14 cellular contexts compared by ENCODE assay signal in the genomic region with DNA sequence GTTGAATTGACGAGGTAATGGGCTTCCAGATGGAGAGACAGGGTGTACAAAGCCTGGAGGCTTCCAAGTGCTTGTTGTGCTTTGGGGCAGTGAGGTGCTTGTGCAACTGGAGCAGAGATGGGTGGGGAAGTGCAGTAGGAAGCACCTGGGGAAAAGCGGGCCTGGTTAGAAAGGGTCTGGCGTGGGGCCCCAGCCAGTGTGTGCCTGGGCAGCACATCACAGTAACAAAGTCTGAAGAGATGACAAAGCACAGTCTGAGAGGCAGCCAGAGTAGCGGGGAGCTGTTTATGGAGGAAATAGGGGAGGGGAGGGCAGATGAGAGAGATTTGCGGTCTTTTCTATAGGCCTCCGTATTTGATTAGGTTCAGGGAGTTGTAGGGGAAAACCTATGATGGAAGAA. TPM values are rescaled to one million over a fixed set of nuclear protein-coding genes. Genes with fewer than 3 reads are reported as not detected.
A peak's percentile ranks its signal among the peaks of the same experiment; 100 is the strongest.
DNase-seq lines count a peak whose midpoint lies in the region; ATAC-seq, FAIRE-seq and TF ChIP-seq lines count a peak whose summit lies in the region.
"Had no signal": no experiment of that assay in that cellular context is flagged by ENCODE, and none has a peak within 500 bp of the region (broad histone marks: within the 10 kb centered on the region; RNA-seq: fewer than 3 reads in every experiment).

No MANE protein-coding gene starts in this region.

- peaks cover 62% of the 10 kb centered on the region for H3K4me1 Mint-ChIP-seq in activated CD4-positive, alpha-beta memory T cell treated with anti-CD3 and anti-CD28 coated beads for 36 hours (ENCODE audit: low read depth)
- peaks cover 5% of the 10 kb centered on the region for H3K4me1 Mint-ChIP-seq in endodermal cell
- peaks cover 45 to 60% of the 10 kb centered on the region in 2 donors for H3K4me1 Mint-ChIP-seq in stimulated activated naive B cell treated with anti-CD40 and anti-IgM and Interleukin-4, amounts not matched to agents 10 μg/mL and 1 μg/mL and 100 μg/mL, for 72 hours

- TF ChIP-seq CTCF in HepG2 (CRISPR knock-in tag; IDR thresholded peaks at IDR 0.05) (no peak), right lobe of liver (IDR thresholded peaks at IDR 0.05) (no peak), endodermal cell (conservative IDR thresholded peaks at IDR 0.05) (no peak)

- DNase-seq in HepG2 (ENCODE audit: low spot score), result no peak
- no peak for DNase-seq in right lobe of liver
- DNase-seq in activated CD4-positive, alpha-beta memory T cell treated with anti-CD3 and anti-CD28 coated beads for 36 hours, result peak; percentile 15
- DNase-seq in endodermal cell, result no peak
- no peak for DNase-seq in stimulated activated naive B cell treated with anti-CD40 and anti-IgM and Interleukin-4, amounts not matched to agents 10 μg/mL and 1 μg/mL and 100 μg/mL, for 72 hours
- DNase-seq in NCI-H446 treated with DMSO at 0.1 percent for 48 hours (lab: John Stamatoyannopoulos, UW), result no peak
- DNase-seq in HTR-8/SVneo (ENCODE audit: insufficient read length, low spot score), result no peak
- DNase-seq in EL, result no peak
- DNase-seq: NCI-H1048, NCI-H524 treated with DMSO at 0.1 percent for 48 hours, SHP77 treated with DMSO at 0.1 percent for 48 hours, upper lobe of right lung had no signal

- in situ Hi-C loops in HepG2 (cut with HindIII; ENCODE audit: extremely low pct_ligation_motif_present, low pct_unique_long_range_greater_than_20kb), result loop anchor here (5.0 kb wide), 1 partner anchor 333 kb away; a partner anchor contains a TSS

- peak overlapping the region; percentile 71 for H3K27ac Mint-ChIP-seq in activated CD4-positive, alpha-beta memory T cell treated with anti-CD3 and anti-CD28 coated beads for 36 hours
- peak overlapping the region; percentile 78 for H3K27ac Mint-ChIP-seq in endodermal cell
- peak overlapping the region; percentile 62 for H3K27ac Mint-ChIP-seq in stimulated activated naive B cell treated with anti-CD40 and anti-IgM and Interleukin-4, amounts not matched to agents 10 μg/mL and 1 μg/mL and 100 μg/mL, for 72 hours

- H3K4me3 ChIP-seq in HepG2 (replicated peaks in 1 of 3; ENCODE audit: insufficient read depth in 1 of 3, low read depth in 2 of 3, low read length in 3 of 3), result no peak overlapping the region
- no peak overlapping the region for H3K4me3 ChIP-seq in right lobe of liver
- H3K4me3 ChIP-seq in endodermal cell (ENCODE audit: low read length), result no peak overlapping the region
- H3K4me3 ChIP-seq: ascending aorta, lung, upper lobe of right lung had no signal

- CTCF ChIA-PET in HepG2 (lab: Yijun Ruan, JAX; ENCODE audit: low intra/inter-chr PET ratio, low total read pairs), result no interaction called here
- CTCF ChIA-PET in activated CD4-positive, alpha-beta memory T cell treated with anti-CD3 and anti-CD28 coated beads for 36 hours (lab: Charles Lee), result interaction anchor here (1.3 to 4.3 kb wide), 13 partner anchors 11 to 343 kb away, joined by 3 to 34 read pairs (median 12); a partner anchor contains a TSS

- FAIRE-seq in HepG2 (lab: Jason Lieb, UNC), result no peak
- no peak for FAIRE-seq in HTR-8/SVneo (lab: Jason Lieb, UNC)

- no peak overlapping the region for H3K27ac ChIP-seq in HepG2 (ENCODE audit: extremely low read length, insufficient read depth, low read length)
- H3K27ac ChIP-seq in right lobe of liver, result no peak overlapping the region
- H3K27ac ChIP-seq in endodermal cell (ENCODE audit: low read depth, low read length), result peak overlapping the region; percentile 46
- H3K27ac ChIP-seq: ascending aorta, upper lobe of right lung had no signal

- BruUV-seq in HepG2 (replicated peaks; lab: Mats Ljungman, UMichigan), result no TSS peak

- no peak for TF ChIP-seq RAD21 in HepG2 (CRISPR knock-in tag; IDR thresholded peaks at IDR 0.05)

- H4K20me1 ChIP-seq in HepG2 (ENCODE audit: insufficient read depth, low read length), result peaks cover 82% of the 10 kb centered on the region

- H3K4me1 ChIP-seq in HepG2 (ENCODE audit: insufficient read depth, low read length) (peaks cover 32% of the 10 kb centered on the region), right lobe of liver (peaks cover 0 to 24% (median 0%) of the 10 kb centered on the region in 4 donors), endodermal cell (ENCODE audit: control insufficient read depth, insufficient read depth, low read length) (no peaks in the 10 kb centered on the region)

- no peak overlapping the region for H2AFZ ChIP-seq in HepG2 (ENCODE audit: low read length)

- intact Hi-C loops in HepG2 (cut with micrococcal nuclease; ENCODE audit: unreplicated experiment), result loop anchor here (1.0 kb wide), 1 partner anchor 340 kb away; no protein-coding TSS in a partner anchor
- intact Hi-C loops in right lobe of liver (cut with DNase I), result loop anchor here in 1 of 2 donors (10.0 kb wide), 1 partner anchor 340 kb away; no protein-coding TSS in a partner anchor
- intact Hi-C loops in activated CD4-positive, alpha-beta memory T cell treated with anti-CD3 and anti-CD28 coated beads for 36 hours (cut with micrococcal nuclease), result loop anchor here (2.0 to 10.0 kb wide), 2 partner anchors 190 to 340 kb away; no protein-coding TSS in a partner anchor

- H3K9me3 Mint-ChIP-seq in activated CD4-positive, alpha-beta memory T cell treated with anti-CD3 and anti-CD28 coated beads for 36 hours, result no peaks in the 10 kb centered on the region
- no peaks in the 10 kb centered on the region for H3K9me3 Mint-ChIP-seq in endodermal cell
- H3K9me3 Mint-ChIP-seq in stimulated activated naive B cell treated with anti-CD40 and anti-IgM and Interleukin-4, amounts not matched to agents 10 μg/mL and 1 μg/mL and 100 μg/mL, for 72 hours, result no peaks in the 10 kb centered on the region

- H3K36me3 ChIP-seq in HepG2 (replicated peaks in 1 of 2; ENCODE audit: control insufficient read depth in 1 of 2, insufficient read depth in 2 of 2, low read length in 2 of 2), result peaks cover 45 to 71% of the 10 kb centered on the region in 2 experiments
- peaks cover 0 to 7% (median 3%) of the 10 kb centered on the region in 4 donors for H3K36me3 ChIP-seq in right lobe of liver
- peaks cover 67% of the 10 kb centered on the region for H3K36me3 ChIP-seq in endodermal cell (ENCODE audit: control insufficient read depth, insufficient read depth, low read length)

- H3K4me2 ChIP-seq in HepG2 (ENCODE audit: low read depth, low read length), result no peak overlapping the region

- H3K9me3 ChIP-seq in HepG2 (ENCODE audit: low read length), result no peaks in the 10 kb centered on the region
- no peaks in the 10 kb centered on the region for H3K9me3 ChIP-seq in right lobe of liver
- H3K9me3 ChIP-seq in endodermal cell (ENCODE audit: control insufficient read depth, low read length), result no peaks in the 10 kb centered on the region
- H3K9me3 ChIP-seq: ascending aorta, upper lobe of right lung had no signal

- no peaks in the 10 kb centered on the region for H3K27me3 ChIP-seq in HepG2 (ENCODE audit: control insufficient read depth in 1 of 2, insufficient read depth in 2 of 2, low read length in 2 of 2)
- no peaks in the 10 kb centered on the region for H3K27me3 ChIP-seq in right lobe of liver
- no peaks in the 10 kb centered on the region for H3K27me3 ChIP-seq in endodermal cell (ENCODE audit: control insufficient read depth, insufficient read depth, low read length, poor library complexity, severe bottlenecking)
- H3K27me3 ChIP-seq: ascending aorta, upper lobe of right lung had no signal

- ATAC-seq in HepG2, result no peak
- no peak for ATAC-seq in right lobe of liver
- no peak for ATAC-seq in stimulated activated naive B cell treated with anti-CD40 and anti-IgM and Interleukin-4, amounts not matched to agents 10 μg/mL and 1 μg/mL and 100 μg/mL, for 72 hours (replicated peaks)
- ATAC-seq: upper lobe of right lung had no signal

- no peaks in the 10 kb centered on the region for H3K27me3 Mint-ChIP-seq in activated CD4-positive, alpha-beta memory T cell treated with anti-CD3 and anti-CD28 coated beads for 36 hours
- H3K27me3 Mint-ChIP-seq in endodermal cell (ENCODE audit: insufficient read depth), result no peaks in the 10 kb centered on the region
- no peaks in the 10 kb centered on the region for H3K27me3 Mint-ChIP-seq in stimulated activated naive B cell treated with anti-CD40 and anti-IgM and Interleukin-4, amounts not matched to agents 10 μg/mL and 1 μg/mL and 100 μg/mL, for 72 hours

- H3K9ac ChIP-seq in HepG2 (ENCODE audit: insufficient read depth, low read depth, low read length) (no peak overlapping the region), endodermal cell (ENCODE audit: extremely low read depth, low read length, poor library complexity, severe bottlenecking) (no peak overlapping the region)

- peaks cover 93% of the 10 kb centered on the region for H3K79me2 ChIP-seq in HepG2 (ENCODE audit: insufficient read depth, low read length)

- peaks cover 38% of the 10 kb centered on the region for H3K36me3 Mint-ChIP-seq in activated CD4-positive, alpha-beta memory T cell treated with anti-CD3 and anti-CD28 coated beads for 36 hours
- peaks cover 63% of the 10 kb centered on the region for H3K36me3 Mint-ChIP-seq in endodermal cell (ENCODE audit: low read depth)
- peaks cover 35 to 63% of the 10 kb centered on the region in 2 donors for H3K36me3 Mint-ChIP-seq in stimulated activated naive B cell treated with anti-CD40 and anti-IgM and Interleukin-4, amounts not matched to agents 10 μg/mL and 1 μg/mL and 100 μg/mL, for 72 hours

- POLR2A ChIA-PET in HepG2 (lab: Yijun Ruan, JAX), result interaction anchor here (1.3 to 1.8 kb wide), 3 partner anchors 9 to 333 kb away, joined by 4 to 22 read pairs (median 4); a partner anchor contains a TSS
- POLR2A ChIA-PET in activated CD4-positive, alpha-beta memory T cell treated with anti-CD3 and anti-CD28 coated beads for 36 hours (lab: Charles Lee), result interaction anchor here (1.7 kb wide), 1 partner anchor 15 kb away, joined by 6 read pairs; a partner anchor contains a TSS

- 81% methylated on average over 6 of the region's 6 CpGs for WGBS in HepG2 (ENCODE audit: low lambda C conversion rate)
- 40% methylated on average over 6 of the region's 6 CpGs for WGBS in right lobe of liver (ENCODE audit: insufficient coverage, low coverage, low lambda C conversion rate, missing lambda C conversion rate)
- 77 to 78% methylated on average over 5 to 6 of the region's 6 CpGs for WGBS in endodermal cell (ENCODE audit: insufficient coverage in 1 of 2, insufficient read length in 1 of 2), 2 experiments

- TF ChIP-seq POLR2A in HepG2 (IDR thresholded peaks at IDR 0.05; ENCODE audit: insufficient read depth in 1 of 2, low read depth in 2 of 2, low read length in 2 of 2) (no peak), right lobe of liver (IDR thresholded peaks at IDR 0.05) (no peak)

- H3K4me3 Mint-ChIP-seq in activated CD4-positive, alpha-beta memory T cell treated with anti-CD3 and anti-CD28 coated beads for 36 hours, result no peak overlapping the region
- no peak overlapping the region for H3K4me3 Mint-ChIP-seq in endodermal cell
- H3K4me3 Mint-ChIP-seq in stimulated activated naive B cell treated with anti-CD40 and anti-IgM and Interleukin-4, amounts not matched to agents 10 μg/mL and 1 μg/mL and 100 μg/mL, for 72 hours, result no peak overlapping the region

- no peak for TF ChIP-seq EP300 in HepG2 (IDR thresholded peaks at IDR 0.05; ENCODE audit: low read depth in 2 of 2, low read length in 2 of 2)
- no peak for TF ChIP-seq EP300 in HepG2 (CRISPR knock-in tag; IDR thresholded peaks at IDR 0.05; ENCODE audit: borderline replicate concordance)

RNA-seq across cellular contexts. Expression of a gene that starts 15.3 kb away (rescaled TPM):
- total RNA-seq in HepG2 (2016; rRNA removed; fragmentation: Illumina TruSeq; extraction: Trizol), result 5.5 and 6.1 TPM in 2 replicates
- total RNA-seq in HepG2 (2016; cell fraction: cytosol; rRNA removed; fragmentation: Illumina TruSeq; extraction: Trizol; ENCODE audit: low read depth), result 3.0 TPM in 2 replicates
- total RNA-seq in HepG2 (2016; cell fraction: insoluble cytoplasmic fraction; rRNA removed; fragmentation: Illumina TruSeq; extraction: Trizol), result 5.5 TPM in 2 replicates
- 3.6 and 4.2 TPM in 2 replicates for total RNA-seq in HepG2 (2016; cell fraction: membrane; rRNA removed; fragmentation: Illumina TruSeq; extraction: Trizol)
- total RNA-seq in HepG2 (2016; cell fraction: nucleus; rRNA removed; fragmentation: Illumina TruSeq; extraction: Trizol), result 5.8 and 6.6 TPM in 2 replicates
- 2.6 and 3.1 TPM in 2 replicates for polyA plus RNA-seq in HepG2 (2011; rRNA removed)
- 2.7 and 3.2 TPM in 2 replicates for polyA plus RNA-seq in HepG2 (2011; cell fraction: cytosol; rRNA removed)
- 4.4 and 5.1 TPM in 2 replicates for polyA plus RNA-seq in HepG2 (2011; cell fraction: nucleus; rRNA removed)
- 4.1 and 4.8 TPM in 2 replicates for polyA plus RNA-seq in HepG2 (2012)
- 1.9 and 2.2 TPM in 2 replicates for polyA plus RNA-seq in HepG2 (2016; cell fraction: cytosol; fragmentation: Illumina TruSeq; extraction: Trizol; ENCODE audit: low read depth)
- 5.6 and 6.7 TPM in 2 replicates for polyA plus RNA-seq in HepG2 (2016; cell fraction: insoluble cytoplasmic fraction; fragmentation: Illumina TruSeq; extraction: Trizol; ENCODE audit: low read depth)
- 3.7 and 4.5 TPM in 2 replicates for polyA plus RNA-seq in HepG2 (2016; cell fraction: membrane; fragmentation: Illumina TruSeq; extraction: Trizol; ENCODE audit: low read depth)
- 5.9 and 6.7 TPM in 2 replicates for polyA plus RNA-seq in HepG2 (2016; cell fraction: nucleus; fragmentation: Illumina TruSeq; extraction: Trizol; ENCODE audit: insufficient read depth, low read depth)
- 0.77 and 2.5 TPM in 2 replicates for polyA minus RNA-seq in HepG2 (2011; rRNA and poly(A)+ RNA removed; ENCODE audit: low replicate concordance)
- polyA minus RNA-seq in HepG2 (2011; cell fraction: cytosol; rRNA and poly(A)+ RNA removed), result 0.62 and 1.6 TPM in 2 replicates
- 7.2 and 10.6 TPM in 2 replicates for polyA minus RNA-seq in HepG2 (2011; cell fraction: nucleus; rRNA and poly(A)+ RNA removed)
- 1 to 10 TPM; 1.1 to 5.2 (median 2.2) TPM for total RNA-seq in right lobe of liver
- 1 to 10 TPM; 1.8 to 2.0 TPM for total RNA-seq in activated CD4-positive, alpha-beta memory T cell treated with anti-CD3 and anti-CD28 coated beads for 36 hours
- 1 to 10 TPM; 1.8 to 2.8 TPM for total RNA-seq in endodermal cell
- polyA plus RNA-seq in endodermal cell (2013, experiment 1 of 2), result 4.3 TPM
- polyA plus RNA-seq in endodermal cell (2013, experiment 2 of 2), result 5.7 TPM
- total RNA-seq: ascending aorta had no signal

RNA-seq across cellular contexts. Expression of a gene that starts 15.5 kb away (rescaled TPM):
- total RNA-seq in HepG2 (2016; rRNA removed; fragmentation: Illumina TruSeq; extraction: Trizol) (284 and 587 TPM in 2 replicates), right lobe of liver (100 to 1,000 TPM in 5 of 6 experiments, 10 to 100 TPM in 1; 91.7 to 188 (median 148) TPM), endodermal cell (100 to 1,000 TPM; 230 to 242 TPM)
- 65.3 and 71.8 TPM in 2 replicates for total RNA-seq in HepG2 (2016; cell fraction: cytosol; rRNA removed; fragmentation: Illumina TruSeq; extraction: Trizol; ENCODE audit: low read depth)
- 271 and 578 TPM in 2 replicates for total RNA-seq in HepG2 (2016; cell fraction: insoluble cytoplasmic fraction; rRNA removed; fragmentation: Illumina TruSeq; extraction: Trizol)
- total RNA-seq in HepG2 (2016; cell fraction: membrane; rRNA removed; fragmentation: Illumina TruSeq; extraction: Trizol), result 95.8 and 99.1 TPM in 2 replicates
- 514 and 600 TPM in 2 replicates for total RNA-seq in HepG2 (2016; cell fraction: nucleus; rRNA removed; fragmentation: Illumina TruSeq; extraction: Trizol)
- polyA plus RNA-seq in HepG2 (2011; rRNA removed), result 1,560 and 1,818 TPM in 2 replicates
- polyA plus RNA-seq in HepG2 (2011; cell fraction: cytosol; rRNA removed), result 1,385 TPM in 2 replicates
- 528 and 556 TPM in 2 replicates for polyA plus RNA-seq in HepG2 (2011; cell fraction: nucleus; rRNA removed)
- polyA plus RNA-seq in HepG2 (2012), result 566 and 592 TPM in 2 replicates
- 52.7 and 53.5 TPM in 2 replicates for polyA plus RNA-seq in HepG2 (2016; cell fraction: cytosol; fragmentation: Illumina TruSeq; extraction: Trizol; ENCODE audit: low read depth)
- polyA plus RNA-seq in HepG2 (2016; cell fraction: insoluble cytoplasmic fraction; fragmentation: Illumina TruSeq; extraction: Trizol; ENCODE audit: low read depth), result 324 and 345 TPM in 2 replicates
- polyA plus RNA-seq in HepG2 (2016; cell fraction: membrane; fragmentation: Illumina TruSeq; extraction: Trizol; ENCODE audit: low read depth), result 79.9 and 84.4 TPM in 2 replicates
- polyA plus RNA-seq in HepG2 (2016; cell fraction: nucleus; fragmentation: Illumina TruSeq; extraction: Trizol; ENCODE audit: insufficient read depth, low read depth), result 808 and 883 TPM in 2 replicates
- 817 and 1,556 TPM in 2 replicates for polyA minus RNA-seq in HepG2 (2011; rRNA and poly(A)+ RNA removed; ENCODE audit: low replicate concordance)
- polyA minus RNA-seq in HepG2 (2011; cell fraction: cytosol; rRNA and poly(A)+ RNA removed), result 735 and 849 TPM in 2 replicates
- polyA minus RNA-seq in HepG2 (2011; cell fraction: nucleus; rRNA and poly(A)+ RNA removed), result 241 and 296 TPM in 2 replicates
- total RNA-seq in activated CD4-positive, alpha-beta memory T cell treated with anti-CD3 and anti-CD28 coated beads for 36 hours, result 100 to 1,000 TPM; 123 to 125 TPM
- polyA plus RNA-seq in endodermal cell (2013, experiment 1 of 2), result 247 TPM
- 231 TPM for polyA plus RNA-seq in endodermal cell (2013, experiment 2 of 2)
